ENCODE assay signal across 11 cellular contexts in the genomic region with DNA sequence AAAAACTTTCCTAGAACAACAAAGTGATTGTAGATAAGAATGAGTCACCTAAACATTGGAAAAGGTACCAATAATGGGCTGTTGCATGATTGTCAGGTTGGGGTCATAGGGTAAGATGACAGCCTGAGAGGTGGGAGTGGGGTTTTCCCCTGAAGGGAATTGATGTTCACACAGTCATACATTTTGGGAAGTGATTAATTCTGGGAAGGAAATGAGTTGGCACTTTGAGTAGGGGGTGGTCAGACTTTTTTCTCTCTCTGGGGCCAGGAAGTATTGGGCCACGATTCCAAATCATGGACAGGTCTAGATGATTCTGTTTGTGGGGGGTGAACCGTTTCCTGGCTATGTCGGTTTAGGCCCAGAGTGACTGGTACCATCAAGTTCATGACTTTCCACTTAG. TPM values are rescaled to one million over a fixed set of nuclear protein-coding genes. Genes with fewer than 3 reads are reported as not detected.
DNase-seq lines count a peak whose midpoint lies in the region; ATAC-seq, FAIRE-seq and TF ChIP-seq lines count a peak whose summit lies in the region.
"Had no signal": no experiment of that assay in that cellular context is flagged by ENCODE, and none has a peak within 500 bp of the region (broad histone marks: within the 10 kb centered on the region; RNA-seq: fewer than 3 reads in every experiment).

No MANE protein-coding gene starts in this region.

- TF ChIP-seq CTCF in CD4-positive, alpha-beta T cell (IDR thresholded peaks at IDR 0.05), result no peak
- TF ChIP-seq CTCF in keratinocyte (optimal IDR thresholded peaks at IDR 0.05 in 1 of 3, IDR thresholded peaks at IDR 0.05 in 1 of 3, conservative IDR thresholded peaks at IDR 0.05 in 1 of 3; ENCODE audit: extremely low read depth in 1 of 3, insufficient read depth in 2 of 3, low read length in 3 of 3), result no peak

- CTCF ChIA-PET in CD4-positive, alpha-beta T cell (lab: Charles Lee), result no interaction called here
- CTCF ChIA-PET in activated CD8-positive, alpha-beta T cell treated with anti-CD3 and anti-CD28 coated beads, Interleukin-2, amount 10 ng/mL, durations not matched to agents 7 days and 5 days (lab: Charles Lee), result interaction anchor here (1.2 kb wide), 1 partner anchor 213 kb away, joined by 3 read pairs; no protein-coding TSS in a partner anchor

- H3K4me1 Mint-ChIP-seq in CD4-positive, alpha-beta T cell (ENCODE audit: low read depth), result peaks cover 64% of the 10 kb centered on the region
- H3K4me1 Mint-ChIP-seq in activated CD8-positive, alpha-beta T cell treated with anti-CD3 and anti-CD28 coated beads, Interleukin-2, amount 10 ng/mL, durations not matched to agents 7 days and 5 days (ENCODE audit: low read depth), result peaks cover 65% of the 10 kb centered on the region

- dilution Hi-C loops in keratinocyte (cut with MboI; ENCODE audit: extremely low pct_ligation_motif_present, low sequenced_read_pairs), result no loop called here

- H3K27me3 Mint-ChIP-seq in CD4-positive, alpha-beta T cell, result no peaks in the 10 kb centered on the region
- H3K27me3 Mint-ChIP-seq in activated CD8-positive, alpha-beta T cell treated with anti-CD3 and anti-CD28 coated beads, Interleukin-2, amount 10 ng/mL, durations not matched to agents 7 days and 5 days (ENCODE audit: low read depth), result no peaks in the 10 kb centered on the region

- H3K9me1 ChIP-seq in keratinocyte (ENCODE audit: control insufficient read depth, extremely low read depth, insufficient read depth, low read length), result no peaks in the 10 kb centered on the region

- POLR2A ChIA-PET in CD4-positive, alpha-beta T cell (lab: Charles Lee), result no interaction called here
- POLR2A ChIA-PET in activated CD8-positive, alpha-beta T cell treated with anti-CD3 and anti-CD28 coated beads, Interleukin-2, amount 10 ng/mL, durations not matched to agents 7 days and 5 days (lab: Charles Lee), result no interaction called here

- no peaks in the 10 kb centered on the region for H3K9me3 Mint-ChIP-seq in CD4-positive, alpha-beta T cell
- peaks cover 15% of the 10 kb centered on the region for H3K9me3 Mint-ChIP-seq in activated CD8-positive, alpha-beta T cell treated with anti-CD3 and anti-CD28 coated beads, Interleukin-2, amount 10 ng/mL, durations not matched to agents 7 days and 5 days (ENCODE audit: insufficient read depth)

- H3K9me3 ChIP-seq in CD4-positive, alpha-beta T cell (ENCODE audit: control insufficient read depth, low read length), result no peaks in the 10 kb centered on the region
- H3K9me3 ChIP-seq in keratinocyte (ENCODE audit: control insufficient read depth, low read depth, low read length) (no peaks in the 10 kb centered on the region), aorta (ENCODE audit: control insufficient read depth, low read length) (no peaks in the 10 kb centered on the region)

- DNase-seq in CD4-positive, alpha-beta T cell, result no peak
- DNase-seq in activated CD8-positive, alpha-beta T cell treated with anti-CD3 and anti-CD28 coated beads, Interleukin-2, amount 10 ng/mL, durations not matched to agents 7 days and 5 days, result no peak
- DNase-seq in keratinocyte (ENCODE audit: low read depth, low spot score) (no peak), NOMO-1 treated with DMSO at 0.1 percent for 48 hours (lab: John Stamatoyannopoulos, UW; ENCODE audit: unreplicated experiment) (no peak), aorta (no peak), midbrain (lab: John Stamatoyannopoulos, UW) (no peak)
- DNase-seq: KG1, NCI-H748 treated with DMSO at 0.1 percent for 48 hours had no signal

- H2AFZ ChIP-seq in keratinocyte (ENCODE audit: control insufficient read depth, low read length), result no peak overlapping the region
- H2AFZ ChIP-seq: parathyroid adenoma had no signal

- no peaks in the 10 kb centered on the region for H3K79me2 ChIP-seq in keratinocyte (ENCODE audit: control insufficient read depth, insufficient read depth, low read length)
- H3K79me2 ChIP-seq: parathyroid adenoma had no signal

- H3K4me2 ChIP-seq in keratinocyte (ENCODE audit: control insufficient read depth, extremely low read depth, insufficient read depth, low read depth, low read length), result peak overlapping the region; percentile 12

- no peaks in the 10 kb centered on the region for H4K20me1 ChIP-seq in keratinocyte (ENCODE audit: control insufficient read depth, extremely low read depth, insufficient read depth, low read length)

- intact Hi-C loops in CD4-positive, alpha-beta T cell (cut with DNase I, micrococcal nuclease), result loop anchor here in 1 of 2 experiments (2.0 kb wide), 1 partner anchor 13 kb away; no protein-coding TSS in a partner anchor
- intact Hi-C loops in aorta (cut with DNase I), result no loop called here

- no peak overlapping the region for H3K4me3 Mint-ChIP-seq in CD4-positive, alpha-beta T cell
- no peak overlapping the region for H3K4me3 Mint-ChIP-seq in activated CD8-positive, alpha-beta T cell treated with anti-CD3 and anti-CD28 coated beads, Interleukin-2, amount 10 ng/mL, durations not matched to agents 7 days and 5 days

- H3K9ac ChIP-seq in keratinocyte (ENCODE audit: control insufficient read depth, extremely low read depth, insufficient read depth, low read length), result no peak overlapping the region
- H3K9ac ChIP-seq: parathyroid adenoma had no signal

- ATAC-seq in CD4-positive, alpha-beta T cell (ENCODE audit: poor library complexity), result no peak
- ATAC-seq in HG02642 (IDR thresholded peaks at IDR 0.05; ENCODE audit: poor library complexity, unreplicated experiment) (peak; percentile 23), aorta (ENCODE audit: low FRiP score) (no peak), GM18505 (IDR thresholded peaks at IDR 0.05; ENCODE audit: unreplicated experiment) (no peak)
- no peak for ATAC-seq in activated CD8-positive, alpha-beta T cell treated with anti-CD3 and anti-CD28 coated beads, Interleukin-2, amount 10 ng/mL, durations not matched to agents 7 days and 5 days

- peaks cover 23% of the 10 kb centered on the region for H3K36me3 Mint-ChIP-seq in CD4-positive, alpha-beta T cell (ENCODE audit: low read depth)
- H3K36me3 Mint-ChIP-seq in activated CD8-positive, alpha-beta T cell treated with anti-CD3 and anti-CD28 coated beads, Interleukin-2, amount 10 ng/mL, durations not matched to agents 7 days and 5 days (ENCODE audit: low read depth), result peaks cover 46% of the 10 kb centered on the region

- no peaks in the 10 kb centered on the region for H3K36me3 ChIP-seq in keratinocyte (ENCODE audit: control insufficient read depth in 2 of 2, extremely low read depth in 1 of 2, insufficient read depth in 2 of 2, low read length in 2 of 2)
- no peaks in the 10 kb centered on the region for H3K36me3 ChIP-seq in aorta (ENCODE audit: control insufficient read depth in 1 of 2, insufficient read depth in 2 of 2, low read length in 1 of 2)

- FAIRE-seq in keratinocyte (lab: Jason Lieb, UNC), result peak; percentile 9

- peak overlapping the region; percentile 33 for H3K27ac Mint-ChIP-seq in CD4-positive, alpha-beta T cell
- H3K27ac Mint-ChIP-seq in activated CD8-positive, alpha-beta T cell treated with anti-CD3 and anti-CD28 coated beads, Interleukin-2, amount 10 ng/mL, durations not matched to agents 7 days and 5 days, result peak overlapping the region; percentile 79

- H3K4me1 ChIP-seq in keratinocyte (ENCODE audit: control insufficient read depth, extremely low read depth, insufficient read depth, low read length) (peaks cover 29% of the 10 kb centered on the region), aorta (ENCODE audit: control insufficient read depth in 1 of 2, insufficient read depth in 2 of 2, low read length in 2 of 2) (peaks cover 0 to 2% of the 10 kb centered on the region in 2 donors)
- H3K4me1 ChIP-seq: parathyroid adenoma had no signal

- TF ChIP-seq POLR2A in GM18505 (IDR thresholded peaks at IDR 0.05; ENCODE audit: borderline replicate concordance, extremely low read depth, insufficient read depth, insufficient read length), result no peak

- H3K27ac ChIP-seq in CD4-positive, alpha-beta T cell (ENCODE audit: low read depth, low read length), result no peak overlapping the region
- peak overlapping the region; percentile 5 for H3K27ac ChIP-seq in keratinocyte (ENCODE audit: control insufficient read depth, insufficient read depth, low read length)
- no peak overlapping the region for H3K27ac ChIP-seq in aorta (ENCODE audit: low read depth in 1 of 2, low read length in 2 of 2)
- H3K27ac ChIP-seq: parathyroid adenoma had no signal

- H3K27me3 ChIP-seq in CD4-positive, alpha-beta T cell (ENCODE audit: control insufficient read depth, insufficient read depth, low read length), result no peaks in the 10 kb centered on the region
- no peaks in the 10 kb centered on the region for H3K27me3 ChIP-seq in keratinocyte (ENCODE audit: control insufficient read depth, extremely low read depth, insufficient read depth, low read length)
- no peaks in the 10 kb centered on the region for H3K27me3 ChIP-seq in aorta (ENCODE audit: control insufficient read depth in 1 of 2, insufficient read depth in 2 of 2, low read length in 1 of 2)

- no peak overlapping the region for H3K4me3 ChIP-seq in keratinocyte (ENCODE audit: control insufficient read depth in 2 of 3, extremely low read depth in 1 of 3, insufficient read depth in 2 of 3, low read depth in 1 of 3, low read length in 3 of 3)
- H3K4me3 ChIP-seq in aorta (ENCODE audit: low read length in 2 of 2), result no peak overlapping the region

- 80 to 84% methylated on average over 3 of the region's 3 CpGs for WGBS in aorta, 2 donors

RNA-seq across cellular contexts. Expression of gene TNFSF8, which starts 36.8 kb away (rescaled TPM):
- total RNA-seq in CD4-positive, alpha-beta T cell, result 10 to 100 TPM; 70.9 to 71.6 TPM
- total RNA-seq in activated CD8-positive, alpha-beta T cell treated with anti-CD3 and anti-CD28 coated beads, Interleukin-2, amount 10 ng/mL, durations not matched to agents 7 days and 5 days, result 10 to 100 TPM; 52.6 to 55.3 TPM
- polyA plus RNA-seq in keratinocyte (not detected in 3 replicates), aorta (1 to 10 TPM in 1 of 2 donors, under 1 TPM in 1; 0.54 to 2.3 TPM)
- polyA plus RNA-seq in keratinocyte (2011; ENCODE audit: low read depth), result not detected
- polyA plus RNA-seq in keratinocyte (2011; cell fraction: cytosol; rRNA removed), result not detected in 2 replicates
- polyA plus RNA-seq in keratinocyte (2011; cell fraction: nucleus; rRNA removed), result not detected in 2 replicates
- not detected in 2 replicates for polyA plus RNA-seq in keratinocyte (2012; ENCODE audit: low replicate concordance)
- polyA minus RNA-seq in keratinocyte, result not detected in 3 replicates
- polyA minus RNA-seq in keratinocyte (2011; cell fraction: cytosol; rRNA and poly(A)+ RNA removed), result not detected
- polyA minus RNA-seq in keratinocyte (2011; cell fraction: nucleus; rRNA and poly(A)+ RNA removed), result not detected in 2 replicates
- 1 to 10 TPM; 3.7 to 5.8 TPM for total RNA-seq in aorta

Comparison
In these comparisons a context has a peak if more than half of its experiments do, and no peak if none do; other contexts are left out.
1. RNA of gene TNFSF8, which starts 36.8 kb away (total RNA-seq): 70.9 to 71.6 TPM in CD4-positive, alpha-beta T cell and 52.6 to 55.3 TPM in activated CD8-positive, alpha-beta T cell treated with anti-CD3 and anti-CD28 coated beads, Interleukin-2, amount 10 ng/mL, durations not matched to agents 7 days and 5 days; 3.7 to 5.8 TPM in aorta; every median in the first group is over 4 times any median in the second.